ENCODE assay signal across 1 cellular context in the genomic region with DNA sequence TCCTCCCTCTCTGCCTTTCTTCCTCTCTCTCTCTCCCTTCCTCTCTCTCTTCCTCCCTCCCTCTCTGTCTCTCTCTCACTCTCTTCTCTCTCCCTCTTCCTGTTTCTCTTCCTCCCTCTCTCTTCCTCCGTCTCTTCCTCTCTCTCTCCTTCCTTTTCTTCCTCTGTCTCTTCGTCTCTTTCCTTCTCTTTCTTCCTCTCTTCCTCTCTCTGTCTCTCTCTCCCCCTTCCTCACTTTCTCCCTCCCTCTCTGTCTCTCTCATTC.
TF ChIP-seq lines count a peak whose summit lies in the region.

No MANE protein-coding gene starts in this region.

TF ChIP-seq in H1, 55 proteins besides CTCF, POLR2A, EP300 and RAD21:
- TF ChIP-seq CBX5 (IDR thresholded peaks at IDR 0.05; ENCODE audit: low read depth, low read length) (no peak), RFX5 (IDR thresholded peaks at IDR 0.05; ENCODE audit: borderline replicate concordance, low read depth, low read length) (no peak), SUZ12 (IDR thresholded peaks at IDR 0.05; ENCODE audit: low read length) (no peak), NANOG (IDR thresholded peaks at IDR 0.05; ENCODE audit: insufficient read depth, low read depth, low read length, poor library complexity, severe bottlenecking) (no peak), YY1 (IDR thresholded peaks at IDR 0.05; ENCODE audit: low read depth, low read length) (no peak), ASH2L (IDR thresholded peaks at IDR 0.05; ENCODE audit: low read length) (no peak), SAP30 (IDR thresholded peaks at IDR 0.05; ENCODE audit: insufficient read depth, insufficient replicate concordance, low read length) (no peak), TAF1 (IDR thresholded peaks at IDR 0.05; ENCODE audit: low read depth, low read length) (no peak), FOSL1 (IDR thresholded peaks at IDR 0.05; ENCODE audit: insufficient read depth, low read depth, low read length) (no peak), RBBP5 (IDR thresholded peaks at IDR 0.05; ENCODE audit: borderline replicate concordance, low read depth, low read length) (no peak), CEBPB (IDR thresholded peaks at IDR 0.05; ENCODE audit: low read depth, low read length) (no peak)
- TF ChIP-seq, protein P1, sequence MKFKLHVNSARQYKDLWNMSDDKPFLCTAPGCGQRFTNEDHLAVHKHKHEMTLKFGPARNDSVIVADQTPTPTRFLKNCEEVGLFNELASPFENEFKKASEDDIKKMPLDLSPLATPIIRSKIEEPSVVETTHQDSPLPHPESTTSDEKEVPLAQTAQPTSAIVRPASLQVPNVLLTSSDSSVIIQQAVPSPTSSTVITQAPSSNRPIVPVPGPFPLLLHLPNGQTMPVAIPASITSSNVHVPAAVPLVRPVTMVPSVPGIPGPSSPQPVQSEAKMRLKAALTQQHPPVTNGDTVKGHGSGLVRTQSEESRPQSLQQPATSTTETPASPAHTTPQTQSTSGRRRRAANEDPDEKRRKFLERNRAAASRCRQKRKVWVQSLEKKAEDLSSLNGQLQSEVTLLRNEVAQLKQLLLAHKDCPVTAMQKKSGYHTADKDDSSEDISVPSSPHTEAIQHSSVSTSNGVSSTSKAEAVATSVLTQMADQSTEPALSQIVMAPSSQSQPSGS (IDR thresholded peaks at IDR 0.05; ENCODE audit: low read length), result no peak
TF ChIP-seq in H1: peak in this region for 0.
